Comparison of ENCODE assay signal across 1 cellular context in the genomic region with DNA sequence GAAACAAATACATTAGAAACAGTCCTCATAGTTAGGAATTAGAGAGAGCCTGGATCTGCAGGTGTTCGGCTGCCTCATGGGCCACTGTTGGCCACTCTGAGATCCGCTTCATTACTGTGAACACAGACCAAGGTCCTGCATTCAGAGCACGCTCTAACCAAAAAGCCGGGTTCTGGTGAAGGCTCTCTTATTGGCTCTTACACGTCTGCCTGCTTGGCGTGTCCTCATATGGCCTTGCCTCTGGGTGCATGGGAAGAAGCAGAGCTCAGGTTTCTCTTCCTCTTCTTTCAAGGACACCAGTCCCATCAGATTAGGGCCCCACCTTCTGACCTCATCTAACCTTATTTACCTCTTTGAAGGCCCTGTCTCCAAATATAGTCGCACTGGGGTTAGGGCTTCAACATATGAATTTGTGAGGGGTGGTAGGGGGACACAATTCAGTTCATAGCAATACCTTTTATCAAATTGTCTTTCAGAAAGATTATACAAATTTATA.
TF ChIP-seq lines count a peak whose summit lies in the region.

No MANE protein-coding gene starts in this region.

TF ChIP-seq in K562, 482 proteins besides CTCF, POLR2A, EP300 and RAD21 (continued from another document and continues in another):
- TF ChIP-seq HDAC6 (IDR thresholded peaks at IDR 0.05; ENCODE audit: low read depth, low read length), result no peak
- TF ChIP-seq, protein P1, sequence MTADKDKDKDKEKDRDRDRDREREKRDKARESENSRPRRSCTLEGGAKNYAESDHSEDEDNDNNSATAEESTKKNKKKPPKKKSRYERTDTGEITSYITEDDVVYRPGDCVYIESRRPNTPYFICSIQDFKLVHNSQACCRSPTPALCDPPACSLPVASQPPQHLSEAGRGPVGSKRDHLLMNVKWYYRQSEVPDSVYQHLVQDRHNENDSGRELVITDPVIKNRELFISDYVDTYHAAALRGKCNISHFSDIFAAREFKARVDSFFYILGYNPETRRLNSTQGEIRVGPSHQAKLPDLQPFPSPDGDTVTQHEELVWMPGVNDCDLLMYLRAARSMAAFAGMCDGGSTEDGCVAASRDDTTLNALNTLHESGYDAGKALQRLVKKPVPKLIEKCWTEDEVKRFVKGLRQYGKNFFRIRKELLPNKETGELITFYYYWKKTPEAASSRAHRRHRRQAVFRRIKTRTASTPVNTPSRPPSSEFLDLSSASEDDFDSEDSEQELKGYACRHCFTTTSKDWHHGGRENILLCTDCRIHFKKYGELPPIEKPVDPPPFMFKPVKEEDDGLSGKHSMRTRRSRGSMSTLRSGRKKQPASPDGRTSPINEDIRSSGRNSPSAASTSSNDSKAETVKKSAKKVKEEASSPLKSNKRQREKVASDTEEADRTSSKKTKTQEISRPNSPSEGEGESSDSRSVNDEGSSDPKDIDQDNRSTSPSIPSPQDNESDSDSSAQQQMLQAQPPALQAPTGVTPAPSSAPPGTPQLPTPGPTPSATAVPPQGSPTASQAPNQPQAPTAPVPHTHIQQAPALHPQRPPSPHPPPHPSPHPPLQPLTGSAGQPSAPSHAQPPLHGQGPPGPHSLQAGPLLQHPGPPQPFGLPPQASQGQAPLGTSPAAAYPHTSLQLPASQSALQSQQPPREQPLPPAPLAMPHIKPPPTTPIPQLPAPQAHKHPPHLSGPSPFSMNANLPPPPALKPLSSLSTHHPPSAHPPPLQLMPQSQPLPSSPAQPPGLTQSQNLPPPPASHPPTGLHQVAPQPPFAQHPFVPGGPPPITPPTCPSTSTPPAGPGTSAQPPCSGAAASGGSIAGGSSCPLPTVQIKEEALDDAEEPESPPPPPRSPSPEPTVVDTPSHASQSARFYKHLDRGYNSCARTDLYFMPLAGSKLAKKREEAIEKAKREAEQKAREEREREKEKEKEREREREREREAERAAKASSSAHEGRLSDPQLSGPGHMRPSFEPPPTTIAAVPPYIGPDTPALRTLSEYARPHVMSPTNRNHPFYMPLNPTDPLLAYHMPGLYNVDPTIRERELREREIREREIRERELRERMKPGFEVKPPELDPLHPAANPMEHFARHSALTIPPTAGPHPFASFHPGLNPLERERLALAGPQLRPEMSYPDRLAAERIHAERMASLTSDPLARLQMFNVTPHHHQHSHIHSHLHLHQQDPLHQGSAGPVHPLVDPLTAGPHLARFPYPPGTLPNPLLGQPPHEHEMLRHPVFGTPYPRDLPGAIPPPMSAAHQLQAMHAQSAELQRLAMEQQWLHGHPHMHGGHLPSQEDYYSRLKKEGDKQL (CRISPR knock-in tag; IDR thresholded peaks at IDR 0.05; ENCODE audit: borderline replicate concordance), result no peak
- TF ChIP-seq ZSCAN32 (CRISPR knock-in tag; IDR thresholded peaks at IDR 0.05), result no peak
- TF ChIP-seq LCOR (CRISPR knock-in tag; IDR thresholded peaks at IDR 0.05), result 0 out of 2 replicates have a peak, but pooled peaks have one; percentile 37
- TF ChIP-seq ZNF121 (CRISPR knock-in tag; conservative IDR thresholded peaks at IDR 0.05), result no peak
- TF ChIP-seq, protein P2, sequence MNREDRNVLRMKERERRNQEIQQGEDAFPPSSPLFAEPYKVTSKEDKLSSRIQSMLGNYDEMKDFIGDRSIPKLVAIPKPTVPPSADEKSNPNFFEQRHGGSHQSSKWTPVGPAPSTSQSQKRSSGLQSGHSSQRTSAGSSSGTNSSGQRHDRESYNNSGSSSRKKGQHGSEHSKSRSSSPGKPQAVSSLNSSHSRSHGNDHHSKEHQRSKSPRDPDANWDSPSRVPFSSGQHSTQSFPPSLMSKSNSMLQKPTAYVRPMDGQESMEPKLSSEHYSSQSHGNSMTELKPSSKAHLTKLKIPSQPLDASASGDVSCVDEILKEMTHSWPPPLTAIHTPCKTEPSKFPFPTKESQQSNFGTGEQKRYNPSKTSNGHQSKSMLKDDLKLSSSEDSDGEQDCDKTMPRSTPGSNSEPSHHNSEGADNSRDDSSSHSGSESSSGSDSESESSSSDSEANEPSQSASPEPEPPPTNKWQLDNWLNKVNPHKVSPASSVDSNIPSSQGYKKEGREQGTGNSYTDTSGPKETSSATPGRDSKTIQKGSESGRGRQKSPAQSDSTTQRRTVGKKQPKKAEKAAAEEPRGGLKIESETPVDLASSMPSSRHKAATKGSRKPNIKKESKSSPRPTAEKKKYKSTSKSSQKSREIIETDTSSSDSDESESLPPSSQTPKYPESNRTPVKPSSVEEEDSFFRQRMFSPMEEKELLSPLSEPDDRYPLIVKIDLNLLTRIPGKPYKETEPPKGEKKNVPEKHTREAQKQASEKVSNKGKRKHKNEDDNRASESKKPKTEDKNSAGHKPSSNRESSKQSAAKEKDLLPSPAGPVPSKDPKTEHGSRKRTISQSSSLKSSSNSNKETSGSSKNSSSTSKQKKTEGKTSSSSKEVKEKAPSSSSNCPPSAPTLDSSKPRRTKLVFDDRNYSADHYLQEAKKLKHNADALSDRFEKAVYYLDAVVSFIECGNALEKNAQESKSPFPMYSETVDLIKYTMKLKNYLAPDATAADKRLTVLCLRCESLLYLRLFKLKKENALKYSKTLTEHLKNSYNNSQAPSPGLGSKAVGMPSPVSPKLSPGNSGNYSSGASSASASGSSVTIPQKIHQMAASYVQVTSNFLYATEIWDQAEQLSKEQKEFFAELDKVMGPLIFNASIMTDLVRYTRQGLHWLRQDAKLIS (CRISPR knock-in tag; IDR thresholded peaks at IDR 0.05), result no peak
- TF ChIP-seq, protein P3, sequence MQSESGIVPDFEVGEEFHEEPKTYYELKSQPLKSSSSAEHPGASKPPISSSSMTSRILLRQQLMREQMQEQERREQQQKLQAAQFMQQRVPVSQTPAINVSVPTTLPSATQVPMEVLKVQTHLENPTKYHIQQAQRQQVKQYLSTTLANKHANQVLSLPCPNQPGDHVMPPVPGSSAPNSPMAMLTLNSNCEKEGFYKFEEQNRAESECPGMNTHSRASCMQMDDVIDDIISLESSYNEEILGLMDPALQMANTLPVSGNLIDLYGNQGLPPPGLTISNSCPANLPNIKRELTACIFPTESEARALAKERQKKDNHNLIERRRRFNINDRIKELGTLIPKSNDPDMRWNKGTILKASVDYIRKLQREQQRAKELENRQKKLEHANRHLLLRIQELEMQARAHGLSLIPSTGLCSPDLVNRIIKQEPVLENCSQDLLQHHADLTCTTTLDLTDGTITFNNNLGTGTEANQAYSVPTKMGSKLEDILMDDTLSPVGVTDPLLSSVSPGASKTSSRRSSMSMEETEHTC (IDR thresholded peaks at IDR 0.05), result no peak
- TF ChIP-seq, protein P4, sequence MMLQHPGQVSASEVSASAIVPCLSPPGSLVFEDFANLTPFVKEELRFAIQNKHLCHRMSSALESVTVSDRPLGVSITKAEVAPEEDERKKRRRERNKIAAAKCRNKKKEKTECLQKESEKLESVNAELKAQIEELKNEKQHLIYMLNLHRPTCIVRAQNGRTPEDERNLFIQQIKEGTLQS (IDR thresholded peaks at IDR 0.05), result no peak; the same call in 1 of the 2 replicates
- TF ChIP-seq, protein P4 (CRISPR knock-in tag; conservative IDR thresholded peaks at IDR 0.05), result no peak
- no peak for TF ChIP-seq CAMTA2 (CRISPR knock-in tag; conservative IDR thresholded peaks at IDR 0.05)
- TF ChIP-seq ZNF263 (CRISPR knock-in tag; IDR thresholded peaks at IDR 0.05; ENCODE audit: borderline replicate concordance), result no peak
- no peak for TF ChIP-seq RBM14 (IDR thresholded peaks at IDR 0.05; ENCODE audit: borderline replicate concordance, insufficient read depth, low read depth, low read length)
- TF ChIP-seq SPI1 (IDR thresholded peaks at IDR 0.05; ENCODE audit: borderline replicate concordance, low read depth, low read length), result peak; percentile 87; the same call in 1 of the 2 replicates
- TF ChIP-seq TEAD4 (IDR thresholded peaks at IDR 0.05; ENCODE audit: low read length), result no peak
- TF ChIP-seq TEAD4 (CRISPR knock-in tag; IDR thresholded peaks at IDR 0.05; ENCODE audit: borderline replicate concordance), result no peak
- TF ChIP-seq ZNF766 (CRISPR knock-in tag; conservative IDR thresholded peaks at IDR 0.05), result peak; percentile 64; the same call in 1 of the 2 replicates
- TF ChIP-seq SMAD1 (IDR thresholded peaks at IDR 0.05; ENCODE audit: low read depth, low read length, partially characterized antibody), result no peak
- peak; percentile 71; the same call in 1 of the 2 replicates for TF ChIP-seq GATAD2B (IDR thresholded peaks at IDR 0.05; ENCODE audit: borderline replicate concordance)
- TF ChIP-seq MTA3 (IDR thresholded peaks at IDR 0.05; ENCODE audit: borderline replicate concordance), result 0 out of 2 replicates have a peak, but pooled peaks have one; percentile 29
- no peak for TF ChIP-seq HDAC2 (IDR thresholded peaks at IDR 0.05)
- 0 out of 2 replicates have a peak, but pooled peaks have one; percentile 39 for TF ChIP-seq ELF1 (tag; IDR thresholded peaks at IDR 0.05)
- TF ChIP-seq FOSL1 (tag; conservative IDR thresholded peaks at IDR 0.05), result no peak
- no peak for TF ChIP-seq IRF2 (CRISPR knock-in tag; IDR thresholded peaks at IDR 0.05)
- TF ChIP-seq, protein P5, sequence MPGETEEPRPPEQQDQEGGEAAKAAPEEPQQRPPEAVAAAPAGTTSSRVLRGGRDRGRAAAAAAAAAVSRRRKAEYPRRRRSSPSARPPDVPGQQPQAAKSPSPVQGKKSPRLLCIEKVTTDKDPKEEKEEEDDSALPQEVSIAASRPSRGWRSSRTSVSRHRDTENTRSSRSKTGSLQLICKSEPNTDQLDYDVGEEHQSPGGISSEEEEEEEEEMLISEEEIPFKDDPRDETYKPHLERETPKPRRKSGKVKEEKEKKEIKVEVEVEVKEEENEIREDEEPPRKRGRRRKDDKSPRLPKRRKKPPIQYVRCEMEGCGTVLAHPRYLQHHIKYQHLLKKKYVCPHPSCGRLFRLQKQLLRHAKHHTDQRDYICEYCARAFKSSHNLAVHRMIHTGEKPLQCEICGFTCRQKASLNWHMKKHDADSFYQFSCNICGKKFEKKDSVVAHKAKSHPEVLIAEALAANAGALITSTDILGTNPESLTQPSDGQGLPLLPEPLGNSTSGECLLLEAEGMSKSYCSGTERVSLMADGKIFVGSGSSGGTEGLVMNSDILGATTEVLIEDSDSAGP (CRISPR knock-in tag; IDR thresholded peaks at IDR 0.05), result no peak
- no peak for TF ChIP-seq MAZ (CRISPR knock-in tag; conservative IDR thresholded peaks at IDR 0.05 in 1 of 2, IDR thresholded peaks at IDR 0.05 in 1 of 2)
- TF ChIP-seq, protein P6, sequence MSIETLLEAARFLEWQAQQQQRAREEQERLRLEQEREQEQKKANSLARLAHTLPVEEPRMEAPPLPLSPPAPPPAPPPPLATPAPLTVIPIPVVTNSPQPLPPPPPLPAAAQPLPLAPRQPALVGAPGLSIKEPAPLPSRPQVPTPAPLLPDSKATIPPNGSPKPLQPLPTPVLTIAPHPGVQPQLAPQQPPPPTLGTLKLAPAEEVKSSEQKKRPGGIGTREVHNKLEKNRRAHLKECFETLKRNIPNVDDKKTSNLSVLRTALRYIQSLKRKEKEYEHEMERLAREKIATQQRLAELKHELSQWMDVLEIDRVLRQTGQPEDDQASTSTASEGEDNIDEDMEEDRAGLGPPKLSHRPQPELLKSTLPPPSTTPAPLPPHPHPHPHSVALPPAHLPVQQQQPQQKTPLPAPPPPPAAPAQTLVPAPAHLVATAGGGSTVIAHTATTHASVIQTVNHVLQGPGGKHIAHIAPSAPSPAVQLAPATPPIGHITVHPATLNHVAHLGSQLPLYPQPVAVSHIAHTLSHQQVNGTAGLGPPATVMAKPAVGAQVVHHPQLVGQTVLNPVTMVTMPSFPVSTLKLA (conservative IDR thresholded peaks at IDR 0.05), result peak in 1 of 2 experiments; percentile 46; a peak in 1 of 4 replicates
- no peak for TF ChIP-seq SRSF3 (IDR thresholded peaks at IDR 0.05; ENCODE audit: insufficient read depth, low read length)
- TF ChIP-seq ZEB2 (IDR thresholded peaks at IDR 0.05), result peak; percentile 96
- TF ChIP-seq HMG20B (CRISPR knock-in tag; IDR thresholded peaks at IDR 0.05), result no peak
- TF ChIP-seq BMI1 (IDR thresholded peaks at IDR 0.05; ENCODE audit: low read length), result no peak
- TF ChIP-seq ZNF76 (CRISPR knock-in tag; IDR thresholded peaks at IDR 0.05; ENCODE audit: borderline replicate concordance), result no peak
- TF ChIP-seq, protein P7, sequence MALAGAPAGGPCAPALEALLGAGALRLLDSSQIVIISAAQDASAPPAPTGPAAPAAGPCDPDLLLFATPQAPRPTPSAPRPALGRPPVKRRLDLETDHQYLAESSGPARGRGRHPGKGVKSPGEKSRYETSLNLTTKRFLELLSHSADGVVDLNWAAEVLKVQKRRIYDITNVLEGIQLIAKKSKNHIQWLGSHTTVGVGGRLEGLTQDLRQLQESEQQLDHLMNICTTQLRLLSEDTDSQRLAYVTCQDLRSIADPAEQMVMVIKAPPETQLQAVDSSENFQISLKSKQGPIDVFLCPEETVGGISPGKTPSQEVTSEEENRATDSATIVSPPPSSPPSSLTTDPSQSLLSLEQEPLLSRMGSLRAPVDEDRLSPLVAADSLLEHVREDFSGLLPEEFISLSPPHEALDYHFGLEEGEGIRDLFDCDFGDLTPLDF (CRISPR knock-in tag; IDR thresholded peaks at IDR 0.05), result no peak
- 0 out of 4 replicates have a peak, but pooled peaks of 1 of the 2 experiments have one; percentile 33 for TF ChIP-seq HDAC1 (IDR thresholded peaks at IDR 0.05)
- no peak for TF ChIP-seq ETV5 (CRISPR knock-in tag; IDR thresholded peaks at IDR 0.05; ENCODE audit: low read depth)
- TF ChIP-seq KLF13 (tag; IDR thresholded peaks at IDR 0.05; ENCODE audit: borderline replicate concordance, low read depth), result no peak
- no peak for TF ChIP-seq NR2C2 (CRISPR knock-in tag; IDR thresholded peaks at IDR 0.05)
- peak; percentile 71 for TF ChIP-seq NR2C2 (tag; IDR thresholded peaks at IDR 0.05)
- TF ChIP-seq, protein P8, sequence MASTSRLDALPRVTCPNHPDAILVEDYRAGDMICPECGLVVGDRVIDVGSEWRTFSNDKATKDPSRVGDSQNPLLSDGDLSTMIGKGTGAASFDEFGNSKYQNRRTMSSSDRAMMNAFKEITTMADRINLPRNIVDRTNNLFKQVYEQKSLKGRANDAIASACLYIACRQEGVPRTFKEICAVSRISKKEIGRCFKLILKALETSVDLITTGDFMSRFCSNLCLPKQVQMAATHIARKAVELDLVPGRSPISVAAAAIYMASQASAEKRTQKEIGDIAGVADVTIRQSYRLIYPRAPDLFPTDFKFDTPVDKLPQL (IDR thresholded peaks at IDR 0.05; ENCODE audit: extremely low read depth, insufficient read length), result no peak
- TF ChIP-seq SLC30A9 (CRISPR knock-in tag; IDR thresholded peaks at IDR 0.05), result no peak
- peak; percentile 81 for TF ChIP-seq DPF2 (IDR thresholded peaks at IDR 0.05)
